22 cellular contexts compared by ENCODE assay signal in genomic region chr14:58216544-58216943, GRCh38. TPM values are rescaled to one million over a fixed set of nuclear protein-coding genes. Genes with fewer than 3 reads are reported as not detected.
DNase-seq lines count a peak whose midpoint lies in the region; ATAC-seq and TF ChIP-seq lines count a peak whose summit lies in the region.
"Had no signal": no experiment of that assay in that cellular context is flagged by ENCODE, and none has a peak within 500 bp of the region (broad histone marks: within the 10 kb centered on the region; RNA-seq: fewer than 3 reads in every experiment).

No MANE protein-coding gene starts in this region.

- peaks cover 3% of the 10 kb centered on the region for H3K9me3 Mint-ChIP-seq in osteocyte (ENCODE audit: unreplicated experiment)
- H3K9me3 Mint-ChIP-seq: stimulated activated naive B cell treated with anti-CD40 and anti-IgM and Interleukin-4, amounts not matched to agents 10 μg/mL and 1 μg/mL and 100 μg/mL, for 72 hours had no signal

- H3K27ac Mint-ChIP-seq in osteocyte (ENCODE audit: unreplicated experiment): peak overlapping the region; percentile 59
- H3K27ac Mint-ChIP-seq: stimulated activated naive B cell treated with anti-CD40 and anti-IgM and Interleukin-4, amounts not matched to agents 10 μg/mL and 1 μg/mL and 100 μg/mL, for 72 hours had no signal

- H3K36me3 Mint-ChIP-seq in osteocyte (ENCODE audit: unreplicated experiment): peaks cover 37% of the 10 kb centered on the region

- DNase-seq in EH (ENCODE audit: low read depth) (peak; percentile 75), NCI-H226 (peak; percentile 12), dermis blood vessel endothelial cell (peak; percentile 7), osteocyte (ENCODE audit: extremely low spot score, unreplicated experiment) (no peak), OCI-M2 (lab: John Stamatoyannopoulos, UW; ENCODE audit: unreplicated experiment) (no peak)
- DNase-seq in stimulated activated naive CD4-positive, alpha-beta T cell (lab: John Stamatoyannopoulos, UW): no peak
- DNase-seq: activated CD4-positive, CD25-positive, alpha-beta regulatory T cell treated with anti-CD3 and anti-CD28 coated beads, Interleukin-2, amount 50 U/mL, for 72 hours; activated naive CD4-positive, alpha-beta T cell treated with Interleukin-2 at 50 U/mL for 16 hours; C1 segment of cervical spinal cord; DMS79; naive B cell; NCI-H146; posterior cingulate gyrus; SIG-M5; stimulated activated CD4-positive, alpha-beta T cell treated with anti-CD3 and anti-CD28 coated beads, Interleukin-12 subunit alpha, Interleukin-12 subunit beta, amount 100 ng/mL, for 4 hours; stimulated activated naive B cell treated with anti-CD40 and anti-IgM and Interleukin-4, amounts not matched to agents 10 μg/mL and 1 μg/mL and 100 μg/mL, for 72 hours; T-helper 2 cell; transverse colon had no signal

- H3K4me1 Mint-ChIP-seq in osteocyte (ENCODE audit: unreplicated experiment): peaks cover 13% of the 10 kb centered on the region

- H3K27me3 Mint-ChIP-seq in osteocyte (ENCODE audit: unreplicated experiment): no peaks in the 10 kb centered on the region
- H3K27me3 Mint-ChIP-seq: naive B cell; stimulated activated naive B cell treated with anti-CD40 and anti-IgM and Interleukin-4, amounts not matched to agents 10 μg/mL and 1 μg/mL and 100 μg/mL, for 72 hours had no signal

- H3K4me3 Mint-ChIP-seq in osteocyte (ENCODE audit: unreplicated experiment): no peak overlapping the region
- H3K4me3 Mint-ChIP-seq: naive B cell; stimulated activated naive B cell treated with anti-CD40 and anti-IgM and Interleukin-4, amounts not matched to agents 10 μg/mL and 1 μg/mL and 100 μg/mL, for 72 hours had no signal

- ATAC-seq in HG03469 (IDR thresholded peaks at IDR 0.05; ENCODE audit: unreplicated experiment) (no peak), GM21381 (IDR thresholded peaks at IDR 0.05; ENCODE audit: unreplicated experiment) (no peak)
- ATAC-seq: esophagus mucosa; left lobe of liver; stimulated activated naive B cell treated with anti-CD40 and anti-IgM and Interleukin-4, amounts not matched to agents 10 μg/mL and 1 μg/mL and 100 μg/mL, for 72 hours had no signal

- no peak for TF ChIP-seq CTCF in osteocyte (IDR thresholded peaks at IDR 0.05)

RNA-seq across cellular contexts. Expression of gene ACTR10, which starts 16.6 kb away (rescaled TPM):
- 39.6 and 42.4 TPM in 2 replicates for total RNA-seq in dermis blood vessel endothelial cell
- total RNA-seq in osteocyte: 80.3 and 99.1 TPM in 2 replicates

RNA-seq across cellular contexts. Expression of gene PSMA3, which starts 28.1 kb away (rescaled TPM):
- total RNA-seq in dermis blood vessel endothelial cell (102 and 157 TPM in 2 replicates), osteocyte (143 and 156 TPM in 2 replicates)

Comparison
In these comparisons a context has a peak if more than half of its experiments do, and no peak if none do; other contexts are left out.
1. DNase-seq: peak in EH (single experiment), NCI-H226 (single experiment) and dermis blood vessel endothelial cell (single experiment); none in osteocyte (single experiment), OCI-M2 (single experiment) and stimulated activated naive CD4-positive, alpha-beta T cell (0 of 6).